14 cellular contexts compared by ENCODE assay signal in the genomic region with DNA sequence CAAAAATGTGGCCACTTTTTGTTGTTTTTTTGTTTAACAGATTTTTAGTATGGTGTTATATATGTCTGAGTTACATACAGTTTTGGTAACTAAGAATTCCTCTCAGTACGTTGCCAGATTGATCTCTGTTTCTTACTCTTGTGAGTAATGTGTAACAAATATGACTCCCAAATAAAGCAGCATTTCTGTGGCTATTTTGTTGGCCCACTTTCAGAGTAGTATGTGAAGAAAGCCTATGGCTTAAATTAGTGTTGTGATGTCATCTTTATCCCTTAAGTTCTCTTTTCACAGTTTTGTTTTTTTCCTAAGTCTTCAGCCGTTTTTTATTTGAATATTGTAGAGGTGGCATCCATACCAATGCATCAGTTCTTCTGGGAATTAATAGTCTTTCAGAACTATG. TPM values are rescaled to one million over a fixed set of nuclear protein-coding genes. Genes with fewer than 3 reads are reported as not detected.
DNase-seq lines count a peak whose midpoint lies in the region; ATAC-seq, FAIRE-seq and TF ChIP-seq lines count a peak whose summit lies in the region.
"Had no signal": no experiment of that assay in that cellular context is flagged by ENCODE, and none has a peak within 500 bp of the region (broad histone marks: within the 10 kb centered on the region; RNA-seq: fewer than 3 reads in every experiment).

No MANE protein-coding gene starts in this region.

- H2AK5ac ChIP-seq in trophoblast cell (ENCODE audit: low read length) = no peak overlapping the region

- FAIRE-seq in bronchial epithelial cell (lab: Jason Lieb, UNC) = no peak

- H3K79me2 ChIP-seq in trophoblast cell (ENCODE audit: control insufficient read depth, insufficient read depth, low read length, poor library complexity) = peaks cover 2% of the 10 kb centered on the region

- no peak overlapping the region for H3K4me2 ChIP-seq in trophoblast cell (ENCODE audit: low read length)

- H3K27me3 ChIP-seq in MG63 (no peaks in the 10 kb centered on the region), bronchial epithelial cell (ENCODE audit: control insufficient read depth, insufficient read depth, low read length) (no peaks in the 10 kb centered on the region), trophoblast cell (ENCODE audit: insufficient read depth, low read length) (no peaks in the 10 kb centered on the region)
- H3K27me3 ChIP-seq: foreskin keratinocyte had no signal

- no peak overlapping the region for H2AFZ ChIP-seq in trophoblast cell (ENCODE audit: insufficient read depth, low read length, poor library complexity)

- no peak overlapping the region for H3K4me3 ChIP-seq in MG63
- H3K4me3 ChIP-seq in bronchial epithelial cell (ENCODE audit: low read depth, low read length) = no peak overlapping the region
- H3K4me3 ChIP-seq in trophoblast cell (ENCODE audit: low read depth, low read length) = no peak overlapping the region

- DNase-seq in EL (peak; percentile 85), MG63 (peak; percentile 10), bronchial epithelial cell (ENCODE audit: low read depth) (peak; percentile 11), non-pigmented ciliary epithelial cell (ENCODE audit: low read depth) (peak; percentile 53), T-helper 9 cell (no peak), HT-29 (ENCODE audit: low spot score) (no peak), trophoblast cell (no peak)
- DNase-seq: activated CD4-positive, alpha-beta T cell treated with anti-CD3 and anti-CD28 coated beads, Interleukin-2, amount 10 ng/mL, durations not matched to agents 7 days and 5 days; CD8-positive, alpha-beta T cell; KG1; T-helper 17 cell had no signal

- WGBS in trophoblast cell (ENCODE audit: extremely low coverage, insufficient coverage, insufficient read length) = no CpG with 5 or more reads among the region's 2 CpGs

- H3K9me3 ChIP-seq in MG63 (no peaks in the 10 kb centered on the region), trophoblast cell (ENCODE audit: insufficient read depth, low read depth, low read length) (no peaks in the 10 kb centered on the region)

- no peak overlapping the region for H2BK12ac ChIP-seq in trophoblast cell (ENCODE audit: low read length)

- no peaks in the 10 kb centered on the region for H3K79me1 ChIP-seq in trophoblast cell (ENCODE audit: low read length)

- H2BK120ac ChIP-seq in trophoblast cell (ENCODE audit: insufficient read depth, low read length, poor library complexity) = no peak overlapping the region

- H3K4me1 ChIP-seq in trophoblast cell (ENCODE audit: control insufficient read depth in 1 of 2, insufficient read depth in 2 of 2, low read length in 2 of 2) = peaks cover 0 to 3% of the 10 kb centered on the region in 2 experiments

- no peak overlapping the region for H4K91ac ChIP-seq in trophoblast cell (ENCODE audit: low read depth, low read length)

- peaks cover 7% of the 10 kb centered on the region for H3K36me3 ChIP-seq in MG63
- no peaks in the 10 kb centered on the region for H3K36me3 ChIP-seq in bronchial epithelial cell (ENCODE audit: control insufficient read depth, insufficient read depth, low read length)
- peaks cover 4% of the 10 kb centered on the region in 2 experiments for H3K36me3 ChIP-seq in trophoblast cell (ENCODE audit: control insufficient read depth in 1 of 2, insufficient read depth in 2 of 2, low read length in 2 of 2)

- no peak overlapping the region for H4K12ac ChIP-seq in trophoblast cell (ENCODE audit: low read depth, low read length)

- H4K8ac ChIP-seq in trophoblast cell (ENCODE audit: low read depth, low read length) = no peak overlapping the region

- no peak overlapping the region for H3K14ac ChIP-seq in trophoblast cell (ENCODE audit: low read length)

- no peak overlapping the region for H3K23ac ChIP-seq in trophoblast cell (ENCODE audit: low read length)

- no peak overlapping the region for H3K18ac ChIP-seq in trophoblast cell (ENCODE audit: low read length)

- TF ChIP-seq CTCF in bronchial epithelial cell (IDR thresholded peaks at IDR 0.05; ENCODE audit: insufficient read depth, low read length, severe bottlenecking) = no peak

- no peak for ATAC-seq in HG02678 (IDR thresholded peaks at IDR 0.05; ENCODE audit: unreplicated experiment)
- ATAC-seq: CD8-positive, alpha-beta T cell; foreskin keratinocyte; Panc1; T-helper 17 cell had no signal

- H2BK5ac ChIP-seq in trophoblast cell (ENCODE audit: low read depth, low read length, poor library complexity) = no peak overlapping the region

- no peak overlapping the region for H3K27ac ChIP-seq in trophoblast cell (ENCODE audit: low read depth, low read length)
- H3K27ac ChIP-seq: foreskin keratinocyte had no signal

- H3K9ac ChIP-seq in trophoblast cell (ENCODE audit: low read length) = no peak overlapping the region

- no peak overlapping the region for H3K4ac ChIP-seq in trophoblast cell (ENCODE audit: low read depth, low read length)

RNA-seq across cellular contexts. Expression of gene PCNX4, which starts 10.7 kb away (rescaled TPM):
- 17.3 and 35.3 TPM in 2 replicates for total RNA-seq in MG63 (2014; rRNA removed; shearing (Covaris generic); ENCODE audit: low replicate concordance)
- 24.7 and 39.8 TPM in 2 replicates for total RNA-seq in bronchial epithelial cell
- total RNA-seq in HT-29 (2014; rRNA removed; shearing (Covaris generic)) = 8.2 and 32.9 TPM in 2 replicates
- 49.0 and 51.7 TPM in 2 replicates for polyA plus RNA-seq in trophoblast cell (2013)

Comparison
In these comparisons a context has a peak if more than half of its experiments do, and no peak if none do; other contexts are left out.
1. DNase-seq: peak in EL (single experiment), MG63 (single experiment), bronchial epithelial cell (single experiment) and non-pigmented ciliary epithelial cell (single experiment); none in T-helper 9 cell (single experiment), HT-29 (single experiment) and trophoblast cell (0 of 2).